Comparison of ENCODE assay signal across 12 cellular contexts in the genomic region with DNA sequence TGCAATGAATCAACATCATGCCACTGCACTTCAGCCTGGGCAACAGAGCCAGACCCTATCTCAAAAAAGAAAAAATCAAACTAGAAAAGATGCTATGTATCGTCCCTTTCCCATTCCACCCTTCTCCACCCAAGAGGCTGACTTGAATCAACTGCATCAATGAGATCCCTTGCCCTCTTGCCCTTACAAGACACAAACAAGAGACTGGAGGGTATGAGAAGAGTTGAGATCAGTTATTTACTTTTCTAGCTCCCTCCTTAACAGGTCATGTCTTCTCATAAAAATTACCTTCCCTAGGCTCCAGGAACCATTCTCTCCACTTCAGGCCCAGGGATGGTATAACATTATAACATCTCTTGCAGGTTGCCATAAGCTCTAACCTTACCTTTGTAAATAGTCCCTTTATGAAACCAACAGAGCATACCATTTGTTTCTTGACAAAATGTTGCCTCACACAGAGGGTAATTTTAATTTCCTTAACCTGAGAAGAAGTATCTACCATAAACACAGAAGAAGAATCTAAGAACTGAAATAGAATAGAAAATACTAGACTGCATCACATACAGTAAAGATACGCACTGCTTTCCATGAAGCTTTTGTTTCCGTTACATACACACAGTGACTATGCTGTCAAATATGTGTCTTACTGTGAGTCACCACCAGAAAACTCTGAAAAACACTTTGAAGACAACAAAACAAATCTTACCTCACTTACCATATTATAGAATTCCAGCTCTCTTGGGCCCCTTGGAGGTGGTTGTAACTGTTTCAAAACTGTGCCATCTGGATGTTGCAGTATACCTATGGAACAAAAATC. TPM values are rescaled to one million over a fixed set of nuclear protein-coding genes. Genes with fewer than 3 reads are reported as not detected.
DNase-seq lines count a peak whose midpoint lies in the region; ATAC-seq, FAIRE-seq and TF ChIP-seq lines count a peak whose summit lies in the region.
"Had no signal": no experiment of that assay in that cellular context is flagged by ENCODE, and none has a peak within 500 bp of the region (broad histone marks: within the 10 kb centered on the region; RNA-seq: fewer than 3 reads in every experiment).

No MANE protein-coding gene starts in this region.

- H4K20me1 ChIP-seq in K562 (replicated peaks; ENCODE audit: control insufficient read depth, insufficient read depth, low read length), result no peaks in the 10 kb centered on the region

- no TSS peak for BruUV-seq in K562 (replicated peaks; lab: Mats Ljungman, UMichigan)

- H3K36me3 ChIP-seq in K562 (ENCODE audit: control insufficient read depth, insufficient read depth, low read length), result no peaks in the 10 kb centered on the region; the same call in 2 of the 3 replicates
- peaks cover 24% of the 10 kb centered on the region for H3K36me3 ChIP-seq in mesodermal cell (ENCODE audit: control insufficient read depth, insufficient read depth, low read length)

- TF ChIP-seq CTCF in K562 (IDR thresholded peaks at IDR 0.05 in 2 of 3, conservative IDR thresholded peaks at IDR 0.05 in 1 of 3; ENCODE audit: insufficient read depth in 2 of 3, low read depth in 1 of 3, low read length in 3 of 3) (no peak), coronary artery (IDR thresholded peaks at IDR 0.05) (no peak)

- TF ChIP-seq POLR2A in K562 (conservative IDR thresholded peaks at IDR 0.05), result no peak

- H3K27me3 ChIP-seq in K562 (ENCODE audit: control insufficient read depth in 2 of 2, insufficient read depth in 2 of 2, low read length in 2 of 2), result no peaks in the 10 kb centered on the region

- H3K9me3 ChIP-seq in K562 (replicated peaks; ENCODE audit: control insufficient read depth, insufficient read depth, low read depth, low read length), result no peaks in the 10 kb centered on the region
- H3K9me3 ChIP-seq in mesodermal cell (ENCODE audit: control insufficient read depth, low read length), result peaks cover 4% of the 10 kb centered on the region

- no peak overlapping the region for H3K4me2 ChIP-seq in K562 (ENCODE audit: insufficient read depth, low read length)

- no peak overlapping the region for H3K9ac ChIP-seq in K562 (ENCODE audit: insufficient read depth in 1 of 2, low read depth in 2 of 2, low read length in 2 of 2)

- no peak for FAIRE-seq in K562 (lab: Jason Lieb, UNC)
- FAIRE-seq: GM19239, TTC549 had no signal

- H3K27ac ChIP-seq in K562 (ENCODE audit: extremely low read depth, low read depth, low read length) (no peak overlapping the region), mesodermal cell (ENCODE audit: low read depth, low read length, severe bottlenecking) (peak overlapping the region; percentile 94), coronary artery (no peak overlapping the region)

- no peaks in the 10 kb centered on the region for H3K9me1 ChIP-seq in K562 (ENCODE audit: control insufficient read depth, insufficient read depth, low read length)

- H3K4me3 ChIP-seq in K562, result no peak overlapping the region
- H3K4me3 ChIP-seq in mesodermal cell (ENCODE audit: extremely low read depth, insufficient read depth, low read length, poor library complexity, severe bottlenecking), result no peak overlapping the region
- no peak overlapping the region for H3K4me3 ChIP-seq in coronary artery

- CTCF ChIA-PET in K562 (lab: Yijun Ruan, JAX; ENCODE audit: low intra/inter-chr PET ratio), result no interaction called here

- POLR2A ChIA-PET in K562 (lab: Yijun Ruan, JAX), result no interaction called here

- ATAC-seq in K562, result no peak

- TF ChIP-seq EP300 in K562 (IDR thresholded peaks at IDR 0.05; ENCODE audit: low read length), result no peak

- H3K4me1 ChIP-seq in K562 (replicated peaks in 1 of 2; ENCODE audit: control insufficient read depth in 2 of 2, insufficient read depth in 2 of 2, low read length in 2 of 2) (peaks cover 0 to 7% of the 10 kb centered on the region in 2 experiments; a peak in 3 of 5 replicates), mesodermal cell (ENCODE audit: control insufficient read depth, insufficient read depth, low read length, poor library complexity, severe bottlenecking) (peaks cover 45% of the 10 kb centered on the region)

- intact Hi-C loops in K562 (cut with micrococcal nuclease), result no loop called here

- 77% methylated on average over 3 of the region's 3 CpGs for WGBS in K562 (ENCODE audit: insufficient coverage, low coverage, missing lambda C conversion rate)
- 60 to 72% methylated on average over 1 to 2 of the region's 3 CpGs for WGBS in mesodermal cell (ENCODE audit: insufficient coverage in 2 of 2), 2 experiments

- peaks cover 11% of the 10 kb centered on the region for H3K79me2 ChIP-seq in K562 (ENCODE audit: control insufficient read depth, insufficient read depth, low read length)

- TF ChIP-seq RAD21 in K562 (CRISPR knock-in tag; conservative IDR thresholded peaks at IDR 0.05 in 1 of 2, IDR thresholded peaks at IDR 0.05 in 1 of 2), result no peak

- DNase-seq in COLO829 (ENCODE audit: low spot score) (peak; percentile 26), HT1080 (ENCODE audit: low read depth) (peak; percentile 94), K562 (ENCODE audit: extremely low read depth in 1 of 4, low spot score in 3 of 4) (no peak), GOT3 (lab: John Stamatoyannopoulos, UW) (no peak), NCI-H1436 treated with DMSO at 0.1 percent for 48 hours (lab: John Stamatoyannopoulos, UW) (no peak), coronary artery (ENCODE audit: low spot score) (no peak)
- DNase-seq in activated CD4-positive, alpha-beta T cell treated with anti-CD3 and anti-CD28 coated beads, Interleukin-2, amount 50 U/mL, for 4 hours, result no peak
- DNase-seq: caudate nucleus, nucleus accumbens had no signal

- no peak overlapping the region for H2AFZ ChIP-seq in K562 (ENCODE audit: low read depth, low read length)

- in situ Hi-C loops in K562 (cut with MboI), result no loop called here

TF ChIP-seq in K562, 482 proteins besides CTCF, POLR2A, EP300 and RAD21:
- TF ChIP-seq FOSL1 (tag; conservative IDR thresholded peaks at IDR 0.05), result peak; percentile 52; the same call in 1 of the 2 replicates
- TF ChIP-seq KAT2B (IDR thresholded peaks at IDR 0.05; ENCODE audit: low read depth, low read length), result no peak

RNA-seq across cellular contexts. Expression of a gene that starts 30.5 kb away (rescaled TPM):
- 3.1 and 3.7 TPM in 2 replicates for total RNA-seq in HT1080 (2014; rRNA removed; shearing (Covaris generic))
- 5.8 and 6.8 TPM in 2 replicates for polyA plus RNA-seq in HT1080 (2015; cell fraction: cytosol; rRNA removed)
- 4.3 and 4.5 TPM in 2 replicates for polyA plus RNA-seq in HT1080 (2015; cell fraction: nucleus; rRNA removed)
- 1.6 and 5.9 TPM in 2 replicates for total RNA-seq in K562 (2011; cell fraction: chromatin; rRNA removed; ENCODE audit: low replicate concordance)
- total RNA-seq in K562 (2011; cell fraction: nucleolus; rRNA removed), result 0.83 and 1.6 TPM in 2 replicates
- 2.6 and 3.9 TPM in 2 replicates for total RNA-seq in K562 (2011; cell fraction: nucleoplasm; rRNA removed)
- total RNA-seq in K562 (2014; rRNA removed) (2.5 and 2.6 TPM in 2 replicates), K562 (2014; rRNA removed; fragmentation: Illumina TruSeq; extraction: Trizol) (4.2 and 4.9 TPM in 2 replicates), K562 (2015; rRNA removed; fragmentation: Illumina TruSeq; extraction: Trizol) (4.4 and 4.8 TPM in 2 replicates), K562 (2021) (3.5 and 3.6 TPM in 2 replicates)
- polyA plus RNA-seq in K562 (2011; rRNA removed) (1.7 and 2.7 TPM in 2 replicates), K562 (2014; fragmentation: Illumina TruSeq; extraction: Trizol) (2.6 and 2.8 TPM in 2 replicates), K562 (2014; fragmentation: Nextera tagmentation; extraction: Ambion mirVana) (1 to 10 TPM in 1 of 2 experiments, under 1 TPM in 1; 0.98 to 1.6 TPM), K562 (2014; rRNA removed) (1.4 and 1.6 TPM in 2 replicates)
- polyA plus RNA-seq in K562 (2011; cell fraction: cytosol; rRNA removed), result 0.60 and 0.78 TPM in 2 replicates
- polyA plus RNA-seq in K562 (2011; cell fraction: nucleus; rRNA removed), result 0.82 and 1.0 TPM in 2 replicates
- 2.3 TPM in 2 replicates for polyA plus RNA-seq in K562 (2012)
- 4.7 TPM in 2 replicates for polyA minus RNA-seq in K562 (2011; rRNA and poly(A)+ RNA removed)
- 2.0 and 2.2 TPM in 2 replicates for polyA minus RNA-seq in K562 (2011; cell fraction: cytosol; rRNA and poly(A)+ RNA removed)
- 3.1 and 4.3 TPM in 2 replicates for polyA minus RNA-seq in K562 (2011; cell fraction: nucleus; rRNA and poly(A)+ RNA removed)
- polyA plus RNA-seq in mesodermal cell (2013, experiment 1 of 2), result 8.8 TPM
- 8.8 TPM for polyA plus RNA-seq in mesodermal cell (2013, experiment 2 of 2)

RNA-seq across cellular contexts. Expression of a gene that starts 31.7 kb away (rescaled TPM):
- 35.0 and 63.0 TPM in 2 replicates for total RNA-seq in HT1080 (2014; rRNA removed; shearing (Covaris generic))
- polyA plus RNA-seq in HT1080 (2015; cell fraction: cytosol; rRNA removed), result 45.9 and 60.0 TPM in 2 replicates
- polyA plus RNA-seq in HT1080 (2015; cell fraction: nucleus; rRNA removed), result 27.3 and 30.4 TPM in 2 replicates
- total RNA-seq in K562 (2011; cell fraction: chromatin; rRNA removed; ENCODE audit: low replicate concordance), result 8.9 and 14.9 TPM in 2 replicates
- total RNA-seq in K562 (2011; cell fraction: nucleolus; rRNA removed), result 8.4 and 9.3 TPM in 2 replicates
- total RNA-seq in K562 (2011; cell fraction: nucleoplasm; rRNA removed), result 10.0 and 15.1 TPM in 2 replicates
- total RNA-seq in K562 (2014; rRNA removed) (35.8 and 42.3 TPM in 2 replicates), K562 (2014; rRNA removed; fragmentation: Illumina TruSeq; extraction: Trizol) (118 and 129 TPM in 2 replicates), K562 (2015; rRNA removed; fragmentation: Illumina TruSeq; extraction: Trizol) (115 and 129 TPM in 2 replicates), K562 (2021) (82.7 and 97.1 TPM in 2 replicates)
- polyA plus RNA-seq in K562 (2011; rRNA removed) (108 and 156 TPM in 2 replicates), K562 (2014; fragmentation: Illumina TruSeq; extraction: Trizol) (102 and 115 TPM in 2 replicates), K562 (2014; fragmentation: Nextera tagmentation; extraction: Ambion mirVana) (100 to 1,000 TPM; 308 to 342 TPM), K562 (2014; rRNA removed) (68.1 and 71.0 TPM in 2 replicates)
- 21.2 and 32.9 TPM in 2 replicates for polyA plus RNA-seq in K562 (2011; cell fraction: cytosol; rRNA removed)
- 17.1 and 32.1 TPM in 2 replicates for polyA plus RNA-seq in K562 (2011; cell fraction: nucleus; rRNA removed)
- polyA plus RNA-seq in K562 (2012), result 51.7 and 82.4 TPM in 2 replicates
- polyA minus RNA-seq in K562 (2011; rRNA and poly(A)+ RNA removed), result 36.3 and 44.9 TPM in 2 replicates
- 8.9 and 24.4 TPM in 2 replicates for polyA minus RNA-seq in K562 (2011; cell fraction: cytosol; rRNA and poly(A)+ RNA removed)
- polyA minus RNA-seq in K562 (2011; cell fraction: nucleus; rRNA and poly(A)+ RNA removed), result 6.5 and 8.2 TPM in 2 replicates
- 36.9 TPM for polyA plus RNA-seq in mesodermal cell (2013, experiment 1 of 2)
- 36.5 TPM for polyA plus RNA-seq in mesodermal cell (2013, experiment 2 of 2)

Comparison
In these comparisons a context has a peak if more than half of its experiments do, and no peak if none do; other contexts are left out.
1. DNase-seq: peak in COLO829 (single experiment) and HT1080 (single experiment); none in K562 (0 of 4), GOT3 (single experiment), NCI-H1436 treated with DMSO at 0.1 percent for 48 hours (single experiment), coronary artery (single experiment) and activated CD4-positive, alpha-beta T cell treated with anti-CD3 and anti-CD28 coated beads, Interleukin-2, amount 50 U/mL, for 4 hours (0 of 2).